Comparison of ENCODE assay signal across 14 cellular contexts in the genomic region with DNA sequence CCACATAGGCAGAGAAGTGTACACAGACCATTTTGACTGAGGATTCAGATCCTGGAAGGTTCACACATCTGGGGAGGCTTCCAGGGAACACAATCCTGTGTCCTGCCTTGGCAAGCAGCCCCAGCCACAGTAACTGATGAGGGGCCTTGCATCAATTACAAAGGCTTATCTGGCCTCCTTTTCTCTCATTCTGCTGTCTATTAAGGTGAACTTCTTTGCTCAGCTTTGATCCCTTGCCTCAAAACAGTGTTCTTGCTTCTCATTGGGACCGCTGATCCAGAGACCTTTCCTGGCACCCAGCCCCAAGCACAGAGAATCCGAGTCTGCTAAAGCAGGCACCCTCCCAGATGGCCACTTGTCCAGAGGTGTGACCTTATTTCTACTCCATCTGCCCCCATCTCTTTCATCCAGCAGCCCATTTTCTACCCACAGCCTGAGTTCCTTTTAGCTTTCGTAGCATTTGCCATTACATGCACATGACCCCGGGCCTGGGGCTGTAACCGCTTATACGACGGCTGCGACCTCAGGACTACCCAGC.
"Had no signal": no experiment of that assay in that cellular context is flagged by ENCODE, and none has a peak within 500 bp of the region (broad histone marks: within the 10 kb centered on the region; RNA-seq: fewer than 3 reads in every experiment).

No MANE protein-coding gene starts in this region.

- H3K4me3 Mint-ChIP-seq: activated CD4-positive, alpha-beta T cell treated with anti-CD3 and anti-CD28 coated beads, Interleukin-2, amount 10 ng/mL, durations not matched to agents 24 days and 14 days; central memory CD8-positive, alpha-beta T cell; dendritic cell treated with granulocyte-macrophage colony-stimulating factor and Interleukin-4, amounts not matched to agents 40 ng/mL and 50 ng/mL, for 4 days; endodermal cell; T-cell had no signal

- H3K27ac Mint-ChIP-seq: activated CD4-positive, alpha-beta T cell treated with anti-CD3 and anti-CD28 coated beads, Interleukin-2, amount 10 ng/mL, durations not matched to agents 24 days and 14 days; dendritic cell treated with granulocyte-macrophage colony-stimulating factor and Interleukin-4, amounts not matched to agents 40 ng/mL and 50 ng/mL, for 4 days; endodermal cell; T-cell had no signal

- H3K27me3 Mint-ChIP-seq: activated CD4-positive, alpha-beta T cell treated with anti-CD3 and anti-CD28 coated beads, Interleukin-2, amount 10 ng/mL, durations not matched to agents 24 days and 14 days; central memory CD8-positive, alpha-beta T cell; dendritic cell treated with granulocyte-macrophage colony-stimulating factor and Interleukin-4, amounts not matched to agents 40 ng/mL and 50 ng/mL, for 4 days; T-cell had no signal

- H3K9me3 Mint-ChIP-seq: central memory CD8-positive, alpha-beta T cell; dendritic cell treated with granulocyte-macrophage colony-stimulating factor and Interleukin-4, amounts not matched to agents 40 ng/mL and 50 ng/mL, for 4 days; T-cell had no signal

- DNase-seq: activated CD4-positive, alpha-beta T cell treated with anti-CD3 and anti-CD28 coated beads, Interleukin-2, amount 10 ng/mL, durations not matched to agents 24 days and 14 days; activated naive CD4-positive, alpha-beta T cell treated with Interleukin-2 at 50 U/mL for 16 hours; endodermal cell; foreskin fibroblast; left colon; right lobe of liver; SJCRH30; stimulated activated naive CD4-positive, alpha-beta T cell treated with Interleukin-2 at 50 U/mL for 16 hours; T-cell; T1000; upper lobe of left lung; WERI-Rb-1 had no signal

- ATAC-seq: left colon, T-cell had no signal
